In the genomic region with DNA sequence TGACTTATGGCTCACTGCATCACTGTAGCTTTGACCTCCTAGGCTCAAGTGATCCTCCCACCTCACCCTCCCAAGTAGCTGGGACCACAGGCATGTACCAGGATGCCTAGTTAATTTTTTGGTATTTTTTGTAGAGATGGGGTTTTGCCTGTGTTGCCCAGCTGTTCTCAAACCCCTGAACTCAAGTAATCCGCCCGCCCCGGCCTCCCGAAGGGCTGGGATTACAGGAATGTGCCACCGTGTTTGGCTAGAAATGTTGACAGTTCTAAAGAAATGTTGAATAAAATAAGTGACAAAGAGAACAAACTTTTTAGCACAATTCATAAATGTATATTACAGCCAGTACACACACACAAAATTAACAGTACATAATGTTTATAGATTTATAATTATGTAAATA, we compare ENCODE assay signal across 23 cellular contexts.
"Had no signal": no experiment of that assay in that cellular context is flagged by ENCODE, and none has a peak within 500 bp of the region (broad histone marks: within the 10 kb centered on the region; RNA-seq: fewer than 3 reads in every experiment).

No MANE protein-coding gene starts in this region.

- H3K4me1 ChIP-seq: stomach, suprapubic skin, testis, thyroid gland, tibial artery, tibial nerve, transverse colon, upper lobe of left lung, upper lobe of right lung, uterus, vagina had no signal

- H3K9me3 ChIP-seq: suprapubic skin, testis, thoracic aorta, thyroid gland, tibial artery, tibial nerve, transverse colon, upper lobe of left lung, uterus, vagina had no signal

- H3K27ac ChIP-seq: stomach, suprapubic skin, testis, thoracic aorta, thyroid gland, tibial artery, tibial nerve, transverse colon, upper lobe of left lung, upper lobe of right lung, uterus, vagina had no signal

- DNase-seq: stimulated activated CD4-positive, alpha-beta T cell treated with anti-CD3 and anti-CD28 coated beads, Interleukin-2, amount 100 ng/mL, for 48 hours; stimulated activated CD4-positive, alpha-beta T cell treated with anti-CD3 and anti-CD28 coated beads, Interleukin-4, amount 100 ng/mL, for 1 hour; stimulated activated CD4-positive, alpha-beta T cell treated with anti-CD3 and anti-CD28 coated beads, Interleukin-4, amount 100 ng/mL, for 24 hours; stimulated activated CD4-positive, alpha-beta T cell treated with anti-CD3 and anti-CD28 coated beads, Interleukin-4, amount 100 ng/mL, for 4 hours; stimulated activated CD8-positive, alpha-beta memory T cell treated with anti-CD3 and anti-CD28 coated beads, Interleukin-4, amount 100 ng/mL, for 48 hours; stimulated activated naive B cell treated with anti-CD40 and anti-IgM and Interleukin-4, amounts not matched to agents 10 μg/mL and 1 μg/mL and 100 μg/mL, for 72 hours; stimulated activated naive CD4-positive, alpha-beta T cell; stimulated activated naive CD8-positive, alpha-beta T cell treated with anti-CD3 and anti-CD28 coated beads, Interleukin-15, amount 100 ng/mL, for 72 hours; stimulated activated naive CD8-positive, alpha-beta T cell treated with anti-CD3 and anti-CD28 coated beads, Interleukin-15, Interleukin-2, amounts not matched to agents 100 U/mL and 50 U/mL, for 24 hours; stomach; substantia nigra; testis; thyroid gland; tibial artery; transverse colon; trophoblast cell; upper lobe of right lung; uterus had no signal

- H3K4me3 ChIP-seq: stomach, suprapubic skin, testis, thoracic aorta, thyroid gland, tibial artery, tibial nerve, transverse colon, upper lobe of left lung, upper lobe of right lung, uterus, vagina had no signal

- H3K36me3 ChIP-seq: stomach, suprapubic skin, thoracic aorta, thyroid gland, tibial artery, tibial nerve, transverse colon, upper lobe of left lung, upper lobe of right lung, uterus, vagina had no signal

- H3K27me3 ChIP-seq: stomach, suprapubic skin, testis, thyroid gland, tibial artery, tibial nerve, transverse colon, upper lobe of left lung, upper lobe of right lung, uterus, vagina had no signal
